ENCODE assay signal across 12 cellular contexts in genomic region chr4:17168571-17168970, GRCh38.
DNase-seq lines count a peak whose midpoint lies in the region; ATAC-seq, FAIRE-seq and TF ChIP-seq lines count a peak whose summit lies in the region.
"Had no signal": no experiment of that assay in that cellular context is flagged by ENCODE, and none has a peak within 500 bp of the region (broad histone marks: within the 10 kb centered on the region; RNA-seq: fewer than 3 reads in every experiment).

No MANE protein-coding gene starts in this region.

- H3K36me3 ChIP-seq in BJ (ENCODE audit: control insufficient read depth, insufficient read depth, low read length) (no peaks in the 10 kb centered on the region), pancreas (no peaks in the 10 kb centered on the region)
- H3K36me3 ChIP-seq: tibial nerve had no signal

- no peaks in the 10 kb centered on the region for H3K79me1 ChIP-seq in H9 (ENCODE audit: insufficient read depth, low read depth, low read length, poor library complexity, severe bottlenecking)

- H4K8ac ChIP-seq in H9 (replicated peaks; ENCODE audit: insufficient read length, low read depth, low read length): no peak overlapping the region

- no peak overlapping the region for H2BK120ac ChIP-seq in H9 (ENCODE audit: low read depth, low read length, poor library complexity, severe bottlenecking)

- no peak for ATAC-seq in pancreas
- ATAC-seq in GM18870 (IDR thresholded peaks at IDR 0.05; ENCODE audit: unreplicated experiment): no peak
- no peak for ATAC-seq in effector memory CD8-positive, alpha-beta T cell (replicated peaks)
- ATAC-seq: activated T-helper 17 cell treated with anti-CD3 and anti-CD28 coated beads, Interleukin-2, amount 50 U/mL, for 72 hours had no signal

- no peak overlapping the region for H3K14ac ChIP-seq in H9 (ENCODE audit: insufficient read depth, low read length)

- no peak overlapping the region for H3K4me2 ChIP-seq in H9 (ENCODE audit: insufficient read depth, insufficient read length, low read length)

- H2AFZ ChIP-seq in H9 (ENCODE audit: low read length): no peak overlapping the region

- H3K9me3 ChIP-seq in pancreas (no peaks in the 10 kb centered on the region), H9 (ENCODE audit: control insufficient read depth, low read depth, low read length) (no peaks in the 10 kb centered on the region)
- H3K9me3 ChIP-seq: tibial nerve had no signal

- H3K23me2 ChIP-seq in H9 (ENCODE audit: insufficient read length, low read depth, low read length, poor library complexity, severe bottlenecking): no peaks in the 10 kb centered on the region

- 55 to 76% methylated on average over 1 of the region's 1 CpG for WGBS in pancreas, 2 donors
- no CpG with 5 or more reads among the region's 1 CpG for WGBS in H9 (ENCODE audit: extremely low coverage, insufficient read length, low lambda C conversion rate)

- CTCF ChIA-PET in BJ (lab: Yijun Ruan, JAX): interaction anchor here (0.7 kb wide), 1 partner anchor 70 kb away, joined by 5 read pairs; no protein-coding TSS in a partner anchor

- H3K9ac ChIP-seq in H9 (ENCODE audit: extremely low read depth, insufficient read length, low read length): no peak overlapping the region

- no peak overlapping the region for H3K23ac ChIP-seq in H9 (ENCODE audit: insufficient read length, low read depth, low read length)

- H3K27me3 Mint-ChIP-seq in nephron progenitor cell (ENCODE audit: low read depth, poor library complexity) (no peaks in the 10 kb centered on the region), H9 (ENCODE audit: low read depth) (peaks cover 11% of the 10 kb centered on the region)
- peaks cover 0 to 19% of the 10 kb centered on the region in 2 donors for H3K27me3 Mint-ChIP-seq in effector memory CD8-positive, alpha-beta T cell

- H3K27me3 ChIP-seq in BJ (ENCODE audit: control insufficient read depth, insufficient read depth, low read length) (no peaks in the 10 kb centered on the region), dorsolateral prefrontal cortex (no peaks in the 10 kb centered on the region), pancreas (no peaks in the 10 kb centered on the region), H9 (ENCODE audit: insufficient read depth, low read length) (no peaks in the 10 kb centered on the region; the same call in 1 of the 2 replicates)
- H3K27me3 ChIP-seq: tibial nerve had no signal

- POLR2A ChIA-PET in BJ (lab: Charles Lee): no interaction called here

- H2BK20ac ChIP-seq in H9 (ENCODE audit: low read depth, low read length, poor library complexity, severe bottlenecking): no peak overlapping the region

- H3K4me1 Mint-ChIP-seq in nephron progenitor cell (peaks cover 43% of the 10 kb centered on the region), H9 (peaks cover 19 to 23% of the 10 kb centered on the region in 2 experiments)
- no peaks in the 10 kb centered on the region for H3K4me1 Mint-ChIP-seq in effector memory CD8-positive, alpha-beta T cell (ENCODE audit: low read depth in 2 of 2)
- H3K4me1 Mint-ChIP-seq: activated T-helper 17 cell treated with anti-CD3 and anti-CD28 coated beads, Interleukin-2, amount 50 U/mL, for 72 hours had no signal

- H3K4ac ChIP-seq in H9 (ENCODE audit: low read depth, low read length): no peak overlapping the region

- no peak overlapping the region for H3T11ph ChIP-seq in H9 (ENCODE audit: low read length)

- H2BK12ac ChIP-seq in H9 (ENCODE audit: insufficient read length, low read depth, low read length): no peak overlapping the region

- H2BK5ac ChIP-seq in H9 (ENCODE audit: insufficient read length, low read length): no peak overlapping the region

- no peak overlapping the region for H2AK5ac ChIP-seq in H9 (ENCODE audit: insufficient read length, low read length)

- H4K91ac ChIP-seq in H9 (ENCODE audit: insufficient read length, low read depth, low read length): no peak overlapping the region

- H3K27ac Mint-ChIP-seq in nephron progenitor cell (peak overlapping the region; percentile 40), H9 (no peak overlapping the region; a peak in 1 of 7 replicates)
- no peak overlapping the region for H3K27ac Mint-ChIP-seq in effector memory CD8-positive, alpha-beta T cell
- H3K27ac Mint-ChIP-seq: activated T-helper 17 cell treated with anti-CD3 and anti-CD28 coated beads, Interleukin-2, amount 50 U/mL, for 72 hours had no signal

- H3K4me3 ChIP-seq in BJ (ENCODE audit: low read depth, low read length) (no peak overlapping the region), dorsolateral prefrontal cortex (no peak overlapping the region), pancreas (no peak overlapping the region)
- H3K4me3 ChIP-seq: tibial nerve had no signal

- no peak overlapping the region for H4K5ac ChIP-seq in H9 (ENCODE audit: insufficient read length, low read depth, low read length)

- intact Hi-C loops in dorsolateral prefrontal cortex (cut with DNase I) (no loop called here), pancreas (cut with DNase I) (no loop called here)

- TF ChIP-seq CTCF in BJ (IDR thresholded peaks at IDR 0.05; ENCODE audit: insufficient read depth, low read depth, low read length): no peak
- no peak for TF ChIP-seq CTCF in dorsolateral prefrontal cortex (IDR thresholded peaks at IDR 0.05 in 54 of 56, conservative IDR thresholded peaks at IDR 0.05 in 2 of 56; ENCODE audit: low read depth in 1 of 56, partially characterized antibody in 56 of 56)
- TF ChIP-seq CTCF in nephron progenitor cell (IDR thresholded peaks at IDR 0.05): no peak
- TF ChIP-seq CTCF in pancreas (IDR thresholded peaks at IDR 0.05): no peak
- TF ChIP-seq CTCF in H9 (conservative IDR thresholded peaks at IDR 0.05): no peak

- H3K27ac ChIP-seq in dorsolateral prefrontal cortex: peak overlapping the region in 35 of 59 donors; percentile 1 to 77 (median 40)
- H3K27ac ChIP-seq in pancreas: no peak overlapping the region
- H3K27ac ChIP-seq in H9 (ENCODE audit: insufficient read length, low read depth, low read length): no peak overlapping the region
- H3K27ac ChIP-seq: tibial nerve had no signal

- DNase-seq in BJ (ENCODE audit: low read depth): peak; percentile 17
- DNase-seq in NCI-H526 (lab: John Stamatoyannopoulos, UW): peak; percentile 82 to 89
- no peak for DNase-seq in dorsolateral prefrontal cortex
- DNase-seq in nephron progenitor cell: no peak
- DNase-seq in pancreas: no peak
- no peak for DNase-seq in effector memory CD8-positive, alpha-beta T cell
- no peak for DNase-seq in H9
- DNase-seq: NCI-H446 treated with DMSO at 0.1 percent for 48 hours; stimulated activated CD4-positive, alpha-beta T cell treated with anti-CD3 and anti-CD28 coated beads, Interleukin-2, amount 100 ng/mL, for 24 hours had no signal

- H3K4me1 ChIP-seq in pancreas (no peaks in the 10 kb centered on the region), H9 (ENCODE audit: insufficient read depth, low read length) (no peaks in the 10 kb centered on the region; the same call in 1 of the 2 replicates)

- H3K9me3 Mint-ChIP-seq in nephron progenitor cell (peaks cover 11% of the 10 kb centered on the region), H9 (0 out of 5 replicates have a peak, but pooled peaks cover 0 to 3% of the 10 kb centered on the region in 2 experiments)
- no peaks in the 10 kb centered on the region for H3K9me3 Mint-ChIP-seq in effector memory CD8-positive, alpha-beta T cell
- H3K9me3 Mint-ChIP-seq: activated T-helper 17 cell treated with anti-CD3 and anti-CD28 coated beads, Interleukin-2, amount 50 U/mL, for 72 hours had no signal

- no peak for FAIRE-seq in pancreas (lab: Jason Lieb, UNC)

- no peaks in the 10 kb centered on the region; the same call in 1 of the 2 replicates for H3K79me2 ChIP-seq in H9 (ENCODE audit: insufficient read depth, low read length)

- H3K18ac ChIP-seq in H9 (ENCODE audit: insufficient read length, low read depth, low read length): no peak overlapping the region

- H3K56ac ChIP-seq in H9 (ENCODE audit: insufficient read length, low read depth, low read length): no peak overlapping the region

- H4K20me1 ChIP-seq in H9 (ENCODE audit: control insufficient read depth, insufficient read depth, insufficient read length): no peaks in the 10 kb centered on the region

- H3K36me3 Mint-ChIP-seq in nephron progenitor cell (ENCODE audit: low read depth) (no peaks in the 10 kb centered on the region), H9 (ENCODE audit: insufficient read depth in 1 of 3, low read depth in 3 of 3) (0 out of 7 replicates have a peak, but pooled peaks cover 0 to 6% (median 0%) of the 10 kb centered on the region in 3 experiments)
- no peaks in the 10 kb centered on the region for H3K36me3 Mint-ChIP-seq in effector memory CD8-positive, alpha-beta T cell (ENCODE audit: insufficient read depth)

- H3K4me3 Mint-ChIP-seq in nephron progenitor cell (peak overlapping the region; percentile 22), H9 (no peak overlapping the region)
- no peak overlapping the region for H3K4me3 Mint-ChIP-seq in effector memory CD8-positive, alpha-beta T cell
- H3K4me3 Mint-ChIP-seq: activated T-helper 17 cell treated with anti-CD3 and anti-CD28 coated beads, Interleukin-2, amount 50 U/mL, for 72 hours had no signal

- H2BK15ac ChIP-seq in H9 (ENCODE audit: low read depth, low read length): no peak overlapping the region

Comparison
In these comparisons a context has a peak if more than half of its experiments do, and no peak if none do; other contexts are left out.
1. DNase-seq: peak in BJ (single experiment) and NCI-H526 (2 of 2); none in dorsolateral prefrontal cortex (0 of 10), nephron progenitor cell (single experiment), pancreas (0 of 6), effector memory CD8-positive, alpha-beta T cell (0 of 3) and H9 (single experiment).
2. H3K27ac ChIP-seq: peak in dorsolateral prefrontal cortex (35 of 59); none in pancreas (0 of 4) and H9 (single experiment).